3 cellular contexts compared by ENCODE assay signal in the genomic region with DNA sequence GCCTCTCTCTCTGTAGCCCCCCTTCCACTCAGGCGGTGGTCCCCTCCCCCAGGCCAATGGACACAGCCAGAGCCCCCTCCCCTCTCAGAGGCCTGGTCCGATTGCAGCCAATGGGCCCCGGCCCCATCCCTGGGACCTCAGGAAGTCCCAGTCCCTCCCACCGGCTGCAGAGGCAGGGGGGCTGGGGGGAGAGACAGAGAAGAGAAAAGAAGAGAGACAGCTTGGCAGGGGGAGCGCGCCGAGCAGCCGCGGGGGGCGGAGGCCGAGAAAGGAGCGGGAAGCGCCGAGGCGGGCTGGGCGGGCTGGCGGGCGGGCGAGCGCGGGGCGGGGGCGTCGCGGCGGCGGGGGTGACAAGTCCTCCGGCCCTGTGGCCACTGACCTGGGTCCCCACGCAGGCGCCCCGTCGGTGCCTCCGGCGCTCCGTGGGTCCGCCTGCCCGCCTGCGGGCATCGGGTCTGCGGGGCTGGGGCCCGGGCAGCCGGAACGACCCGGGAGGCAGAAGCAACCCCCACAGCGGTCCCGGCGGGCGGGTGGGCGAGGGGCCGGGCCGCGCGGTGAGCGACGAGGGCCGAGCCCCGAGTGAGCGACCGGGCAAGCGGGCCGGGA.
TF ChIP-seq lines count a peak whose summit lies in the region.

No MANE protein-coding gene starts in this region.

TF ChIP-seq in SK-N-SH, 30 proteins besides CTCF, POLR2A, EP300 and RAD21 (continues in another document):
- TF ChIP-seq RCOR1 (IDR thresholded peaks at IDR 0.05; ENCODE audit: low read length) (no peak), EZH2phosphoT487 (IDR thresholded peaks at IDR 0.05; ENCODE audit: borderline replicate concordance, low read depth) (no peak), REST (IDR thresholded peaks at IDR 0.05; ENCODE audit: low read depth, low read length) (no peak), RFX5 (IDR thresholded peaks at IDR 0.05; ENCODE audit: low read length) (no peak), ZBTB33 (IDR thresholded peaks at IDR 0.05; ENCODE audit: borderline replicate concordance, low read depth) (no peak), NFIC (IDR thresholded peaks at IDR 0.05; ENCODE audit: borderline replicate concordance) (no peak), IRF3 (IDR thresholded peaks at IDR 0.05; ENCODE audit: low read depth, low read length) (no peak), ELF1 (IDR thresholded peaks at IDR 0.05) (no peak), SIN3A (IDR thresholded peaks at IDR 0.05; ENCODE audit: borderline replicate concordance, low read depth, low read length) (no peak), YY1 (IDR thresholded peaks at IDR 0.05; ENCODE audit: low read depth) (no peak), TEAD4 (IDR thresholded peaks at IDR 0.05; ENCODE audit: borderline replicate concordance, insufficient read depth) (no peak), CHD2 (IDR thresholded peaks at IDR 0.05; ENCODE audit: low read length, partially characterized antibody) (no peak)

TF ChIP-seq in SK-N-SH treated with all-trans-retinoic acid at 6 μM for 48 hours, 23 proteins besides CTCF, POLR2A, EP300 and RAD21:
- TF ChIP-seq ZC3H10 (CRISPR knock-in tag; IDR thresholded peaks at IDR 0.05) (no peak), ZNF8 (CRISPR knock-in tag; IDR thresholded peaks at IDR 0.05) (no peak), CREB5 (CRISPR knock-in tag; IDR thresholded peaks at IDR 0.05; ENCODE audit: low read depth) (no peak), TOX (CRISPR knock-in tag; IDR thresholded peaks at IDR 0.05; ENCODE audit: borderline replicate concordance) (no peak), ZFP3 (CRISPR knock-in tag; IDR thresholded peaks at IDR 0.05) (no peak)
- TF ChIP-seq, protein P1, sequence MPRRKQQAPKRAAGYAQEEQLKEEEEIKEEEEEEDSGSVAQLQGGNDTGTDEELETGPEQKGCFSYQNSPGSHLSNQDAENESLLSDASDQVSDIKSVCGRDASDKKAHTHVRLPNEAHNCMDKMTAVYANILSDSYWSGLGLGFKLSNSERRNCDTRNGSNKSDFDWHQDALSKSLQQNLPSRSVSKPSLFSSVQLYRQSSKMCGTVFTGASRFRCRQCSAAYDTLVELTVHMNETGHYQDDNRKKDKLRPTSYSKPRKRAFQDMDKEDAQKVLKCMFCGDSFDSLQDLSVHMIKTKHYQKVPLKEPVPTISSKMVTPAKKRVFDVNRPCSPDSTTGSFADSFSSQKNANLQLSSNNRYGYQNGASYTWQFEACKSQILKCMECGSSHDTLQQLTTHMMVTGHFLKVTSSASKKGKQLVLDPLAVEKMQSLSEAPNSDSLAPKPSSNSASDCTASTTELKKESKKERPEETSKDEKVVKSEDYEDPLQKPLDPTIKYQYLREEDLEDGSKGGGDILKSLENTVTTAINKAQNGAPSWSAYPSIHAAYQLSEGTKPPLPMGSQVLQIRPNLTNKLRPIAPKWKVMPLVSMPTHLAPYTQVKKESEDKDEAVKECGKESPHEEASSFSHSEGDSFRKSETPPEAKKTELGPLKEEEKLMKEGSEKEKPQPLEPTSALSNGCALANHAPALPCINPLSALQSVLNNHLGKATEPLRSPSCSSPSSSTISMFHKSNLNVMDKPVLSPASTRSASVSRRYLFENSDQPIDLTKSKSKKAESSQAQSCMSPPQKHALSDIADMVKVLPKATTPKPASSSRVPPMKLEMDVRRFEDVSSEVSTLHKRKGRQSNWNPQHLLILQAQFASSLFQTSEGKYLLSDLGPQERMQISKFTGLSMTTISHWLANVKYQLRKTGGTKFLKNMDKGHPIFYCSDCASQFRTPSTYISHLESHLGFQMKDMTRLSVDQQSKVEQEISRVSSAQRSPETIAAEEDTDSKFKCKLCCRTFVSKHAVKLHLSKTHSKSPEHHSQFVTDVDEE (CRISPR knock-in tag; IDR thresholded peaks at IDR 0.05) = no peak

TF ChIP-seq in HEK293T, 16 proteins besides CTCF, POLR2A, EP300 and RAD21:
- TF ChIP-seq FOXA1 (IDR thresholded peaks at IDR 0.05) (no peak), CTBP1 (IDR thresholded peaks at IDR 0.05; ENCODE audit: borderline replicate concordance) (no peak), ZNF384 (IDR thresholded peaks at IDR 0.05) (no peak), SP1 (IDR thresholded peaks at IDR 0.05) (no peak), SUZ12 (IDR thresholded peaks at IDR 0.05) (no peak), FOXK2 (IDR thresholded peaks at IDR 0.05) (no peak), BHLHE40 (IDR thresholded peaks at IDR 0.05; ENCODE audit: borderline replicate concordance) (no peak), ELF4 (IDR thresholded peaks at IDR 0.05) (no peak), TARDBP (IDR thresholded peaks at IDR 0.05) (no peak), LEF1 (IDR thresholded peaks at IDR 0.05; ENCODE audit: borderline replicate concordance) (no peak), ARNT (IDR thresholded peaks at IDR 0.05) (no peak), HDGF (IDR thresholded peaks at IDR 0.05; ENCODE audit: borderline replicate concordance) (no peak), FOXM1 (IDR thresholded peaks at IDR 0.05; ENCODE audit: borderline replicate concordance) (no peak), NFRKB (IDR thresholded peaks at IDR 0.05) (no peak), L3MBTL2 (conservative IDR thresholded peaks at IDR 0.05) (no peak)
- TF ChIP-seq, protein P2, sequence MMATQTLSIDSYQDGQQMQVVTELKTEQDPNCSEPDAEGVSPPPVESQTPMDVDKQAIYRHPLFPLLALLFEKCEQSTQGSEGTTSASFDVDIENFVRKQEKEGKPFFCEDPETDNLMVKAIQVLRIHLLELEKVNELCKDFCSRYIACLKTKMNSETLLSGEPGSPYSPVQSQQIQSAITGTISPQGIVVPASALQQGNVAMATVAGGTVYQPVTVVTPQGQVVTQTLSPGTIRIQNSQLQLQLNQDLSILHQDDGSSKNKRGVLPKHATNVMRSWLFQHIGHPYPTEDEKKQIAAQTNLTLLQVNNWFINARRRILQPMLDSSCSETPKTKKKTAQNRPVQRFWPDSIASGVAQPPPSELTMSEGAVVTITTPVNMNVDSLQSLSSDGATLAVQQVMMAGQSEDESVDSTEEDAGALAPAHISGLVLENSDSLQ (IDR thresholded peaks at IDR 0.05) = no peak
